8 cellular contexts compared by ENCODE assay signal in the genomic region with DNA sequence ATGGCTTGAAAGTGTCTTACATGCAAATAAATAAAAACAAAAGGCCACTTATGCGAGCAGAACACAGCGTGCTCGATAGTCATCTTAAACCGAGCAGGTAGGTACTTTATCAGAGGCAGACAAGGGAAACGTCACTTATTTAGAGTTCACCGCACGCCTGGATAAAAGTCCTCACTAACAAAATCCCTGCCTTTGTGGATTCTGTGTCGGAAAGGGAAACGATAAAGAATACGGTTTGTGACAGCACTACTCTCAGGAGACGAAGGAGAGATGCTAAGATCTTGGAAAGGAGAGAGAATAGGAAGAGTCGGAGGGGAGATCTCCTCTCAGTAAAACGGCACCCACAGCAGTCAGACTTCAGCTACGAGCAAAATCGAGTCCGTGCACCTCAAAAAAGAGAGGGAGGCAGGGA. TPM values are rescaled to one million over a fixed set of nuclear protein-coding genes. Genes with fewer than 3 reads are reported as not detected.
DNase-seq lines count a peak whose midpoint lies in the region; ATAC-seq and TF ChIP-seq lines count a peak whose summit lies in the region.

No MANE protein-coding gene starts in this region.

- peaks cover 6 to 18% of the 10 kb centered on the region in 2 donors for H3K36me3 Mint-ChIP-seq in activated naive CD4-positive, alpha-beta T cell treated with anti-CD3 and anti-CD28 coated beads, Interleukin-2, amount 50 U/mL, for 72 hours

- DNase-seq in activated naive CD4-positive, alpha-beta T cell treated with anti-CD3 and anti-CD28 coated beads, Interleukin-2, amount 50 U/mL, for 72 hours (ENCODE audit: low spot score in 2 of 2): no peak
- DNase-seq in right cardiac atrium (no peak), sigmoid colon (no peak), SHP77 (lab: John Stamatoyannopoulos, UW) (no peak)
- no peak for DNase-seq in effector CD8-positive, alpha-beta T cell (lab: John Stamatoyannopoulos, UW)

- peaks cover 0 to 29% (median 0%) of the 10 kb centered on the region in 11 experiments; a peak in 5 of 22 replicates for H4K20me1 ChIP-seq in BLaER1 treated with 17β-estradiol and CSF1 and Interleukin-3, amounts not matched to agents 10 nM and 100 nM

- H3K27me3 ChIP-seq in BLaER1 treated with 17β-estradiol and CSF1 and Interleukin-3, amounts not matched to agents 10 nM and 100 nM: no peaks in the 10 kb centered on the region
- H3K27me3 ChIP-seq in right cardiac atrium (ENCODE audit: control insufficient read depth, insufficient read depth) (no peaks in the 10 kb centered on the region), sigmoid colon (no peaks in the 10 kb centered on the region)

- peak overlapping the region; percentile 73 to 96 (median 90) for H3K4me2 ChIP-seq in BLaER1 treated with 17β-estradiol and CSF1 and Interleukin-3, amounts not matched to agents 10 nM and 100 nM

- under 1% methylated on average over 16 of the region's 16 CpGs for WGBS in right cardiac atrium
- 0% methylated on average over 16 of the region's 16 CpGs for WGBS in sigmoid colon, 2 donors

- peaks cover 14 to 37% (median 33%) of the 10 kb centered on the region in 11 experiments for H3K36me3 ChIP-seq in BLaER1 treated with 17β-estradiol and CSF1 and Interleukin-3, amounts not matched to agents 10 nM and 100 nM
- peaks cover 2 to 8% (median 6%) of the 10 kb centered on the region in 4 donors for H3K36me3 ChIP-seq in sigmoid colon

- H3K9me3 Mint-ChIP-seq in activated naive CD4-positive, alpha-beta T cell treated with anti-CD3 and anti-CD28 coated beads, Interleukin-2, amount 50 U/mL, for 72 hours: no peaks in the 10 kb centered on the region

- H3K9me3 ChIP-seq in BLaER1 treated with 17β-estradiol and CSF1 and Interleukin-3, amounts not matched to agents 10 nM and 100 nM (replicated peaks in 1 of 11): no peaks in the 10 kb centered on the region
- H3K9me3 ChIP-seq in right cardiac atrium (ENCODE audit: control insufficient read depth, low read length): no peaks in the 10 kb centered on the region
- H3K9me3 ChIP-seq in sigmoid colon: no peaks in the 10 kb centered on the region

- H3K4me1 ChIP-seq in BLaER1 treated with 17β-estradiol and CSF1 and Interleukin-3, amounts not matched to agents 10 nM and 100 nM: peaks cover 14 to 40% (median 27%) of the 10 kb centered on the region in 10 experiments
- H3K4me1 ChIP-seq in right cardiac atrium (ENCODE audit: control insufficient read depth, insufficient read depth, low read length): no peaks in the 10 kb centered on the region
- peaks cover 0 to 21% (median 14%) of the 10 kb centered on the region in 4 donors for H3K4me1 ChIP-seq in sigmoid colon

- no peak for TF ChIP-seq EP300 in sigmoid colon (IDR thresholded peaks at IDR 0.05)

- peak overlapping the region; percentile 70 for H3K27ac Mint-ChIP-seq in activated naive CD4-positive, alpha-beta T cell treated with anti-CD3 and anti-CD28 coated beads, Interleukin-2, amount 50 U/mL, for 72 hours

- ATAC-seq in GM19438 (IDR thresholded peaks at IDR 0.05; ENCODE audit: low read depth, unreplicated experiment) (peak; percentile 17), HG03460 (IDR thresholded peaks at IDR 0.05; ENCODE audit: unreplicated experiment) (peak; percentile 13), right cardiac atrium (no peak)
- peak; percentile 3 to 6 for ATAC-seq in activated naive CD4-positive, alpha-beta T cell treated with anti-CD3 and anti-CD28 coated beads, Interleukin-2, amount 50 U/mL, for 72 hours

- H3K4me3 ChIP-seq in BLaER1 treated with 17β-estradiol and CSF1 and Interleukin-3, amounts not matched to agents 10 nM and 100 nM: peak overlapping the region; percentile 81 to 93 (median 89)
- H3K4me3 ChIP-seq in right cardiac atrium (ENCODE audit: low read length) (peak overlapping the region; percentile 86), sigmoid colon (peak overlapping the region; percentile 70 to 89 (median 80))

- peak overlapping the region; percentile 82 to 94 (median 87) for H3K9ac ChIP-seq in BLaER1 treated with 17β-estradiol and CSF1 and Interleukin-3, amounts not matched to agents 10 nM and 100 nM

- H3K27ac ChIP-seq in BLaER1 treated with 17β-estradiol and CSF1 and Interleukin-3, amounts not matched to agents 10 nM and 100 nM: peak overlapping the region; percentile 68 to 91 (median 85)
- peak overlapping the region; percentile 61 for H3K27ac ChIP-seq in right cardiac atrium (ENCODE audit: low read length)
- H3K27ac ChIP-seq in sigmoid colon: peak overlapping the region; percentile 79 to 80 (median 80)

- intact Hi-C loops in right cardiac atrium (cut with DNase I) (loop anchor here in 1 of 4 donors (10.0 kb wide), 1 partner anchor 130 kb away; no protein-coding TSS in a partner anchor), sigmoid colon (cut with DNase I) (loop anchor here (5.0 to 10.0 kb wide), 2 partner anchors 87 to 610 kb away; partner anchors contain the start of genes FNDC3A and PHF11)

- no peak for TF ChIP-seq CTCF in sigmoid colon (IDR thresholded peaks at IDR 0.05)

- no peak for TF ChIP-seq POLR2A in sigmoid colon (IDR thresholded peaks at IDR 0.05)

RNA-seq across cellular contexts. Expression of gene RCBTB1, which starts 0.6 kb away (rescaled TPM):
- total RNA-seq in activated naive CD4-positive, alpha-beta T cell treated with anti-CD3 and anti-CD28 coated beads, Interleukin-2, amount 50 U/mL, for 72 hours: 10 to 100 TPM; 15.6 to 26.1 TPM
- total RNA-seq in right cardiac atrium (10 to 100 TPM; 16.7 to 20.3 (median 19.0) TPM), sigmoid colon (10 to 100 TPM; 10.2 to 20.7 (median 12.5) TPM)
- polyA plus RNA-seq in right cardiac atrium (10.8 TPM), sigmoid colon (1 to 10 TPM; 4.2 to 7.1 (median 5.4) TPM)

RNA-seq across cellular contexts. Expression of gene ARL11, which starts 43.5 kb away (rescaled TPM):
- 1 to 10 TPM; 1.5 to 1.6 TPM for total RNA-seq in activated naive CD4-positive, alpha-beta T cell treated with anti-CD3 and anti-CD28 coated beads, Interleukin-2, amount 50 U/mL, for 72 hours
- under 1 TPM; 0.33 to 0.82 (median 0.54) TPM for total RNA-seq in right cardiac atrium
- polyA plus RNA-seq in right cardiac atrium: 0.32 TPM
- 1 to 10 TPM in 2 of 4 donors, under 1 TPM in 2; 0.33 to 1.8 (median 0.83) TPM for total RNA-seq in sigmoid colon
- polyA plus RNA-seq in sigmoid colon: 1 to 10 TPM; 1.2 to 2.7 (median 1.8) TPM

Comparison
In these comparisons a context has a peak if more than half of its experiments do, and no peak if none do; other contexts are left out.
1. ATAC-seq: peak in GM19438 (single experiment), HG03460 (single experiment) and activated naive CD4-positive, alpha-beta T cell treated with anti-CD3 and anti-CD28 coated beads, Interleukin-2, amount 50 U/mL, for 72 hours (2 of 2); none in right cardiac atrium (0 of 2).
2. Peak in every context shown above with its lines, with median percentiles within 50 percentile points of each other: H3K27ac ChIP-seq and H3K4me3 ChIP-seq.